8 cellular contexts compared by ENCODE assay signal in the genomic region with DNA sequence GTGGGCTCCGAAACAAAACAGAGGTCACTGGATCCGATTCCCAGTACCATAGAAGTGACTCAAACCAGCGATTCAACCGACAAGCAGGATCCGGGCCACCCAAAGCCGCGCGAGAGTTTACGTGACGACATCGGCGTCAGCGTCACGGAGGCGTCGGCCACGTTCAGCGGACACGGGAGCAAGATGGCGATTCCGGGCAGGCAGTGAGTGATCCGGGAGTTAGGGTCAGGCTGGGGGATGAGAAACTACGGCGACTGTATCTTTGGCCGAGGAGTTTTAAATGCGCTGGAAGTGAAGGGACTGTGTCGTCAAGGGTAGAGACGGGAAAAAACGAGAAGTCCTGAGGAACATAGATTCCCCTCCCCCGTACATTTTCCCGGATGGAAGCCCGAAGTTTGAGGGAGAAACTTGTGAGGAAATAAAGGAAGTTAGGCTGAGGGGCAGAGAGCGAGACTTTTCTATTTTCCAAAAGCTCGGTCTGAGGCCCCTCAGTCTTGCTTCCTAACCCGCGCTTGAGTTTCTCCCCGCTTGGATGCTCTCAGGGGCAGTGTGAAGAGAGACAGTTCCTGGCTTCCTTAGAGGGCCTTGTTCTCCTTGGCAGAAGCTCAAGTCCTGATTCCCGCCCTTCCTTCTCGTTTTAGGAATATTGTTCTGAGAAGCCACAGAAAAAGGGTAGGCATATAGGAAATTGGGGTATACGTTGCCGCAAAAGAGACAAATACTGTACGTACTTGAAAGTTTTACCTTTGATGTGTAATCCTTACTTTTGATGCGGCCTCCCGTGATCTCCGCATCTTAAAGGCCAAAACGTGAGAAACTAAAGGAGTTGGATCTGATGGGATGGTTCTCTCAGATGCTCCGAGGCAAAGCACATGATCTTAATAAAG. TPM values are rescaled to one million over a fixed set of nuclear protein-coding genes. Genes with fewer than 3 reads are reported as not detected.
DNase-seq lines count a peak whose midpoint lies in the region; ATAC-seq and TF ChIP-seq lines count a peak whose summit lies in the region.

A gene with protein sequence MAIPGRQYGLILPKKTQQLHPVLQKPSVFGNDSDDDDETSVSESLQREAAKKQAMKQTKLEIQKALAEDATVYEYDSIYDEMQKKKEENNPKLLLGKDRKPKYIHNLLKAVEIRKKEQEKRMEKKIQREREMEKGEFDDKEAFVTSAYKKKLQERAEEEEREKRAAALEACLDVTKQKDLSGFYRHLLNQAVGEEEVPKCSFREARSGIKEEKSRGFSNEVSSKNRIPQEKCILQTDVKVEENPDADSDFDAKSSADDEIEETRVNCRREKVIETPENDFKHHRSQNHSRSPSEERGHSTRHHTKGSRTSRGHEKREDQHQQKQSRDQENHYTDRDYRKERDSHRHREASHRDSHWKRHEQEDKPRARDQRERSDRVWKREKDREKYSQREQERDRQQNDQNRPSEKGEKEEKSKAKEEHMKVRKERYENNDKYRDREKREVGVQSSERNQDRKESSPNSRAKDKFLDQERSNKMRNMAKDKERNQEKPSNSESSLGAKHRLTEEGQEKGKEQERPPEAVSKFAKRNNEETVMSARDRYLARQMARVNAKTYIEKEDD (plus strand): TSS at position 156 of the 887 bp plus-strand sequence. CDS start 28 bp downstream, at position 184.

- no peaks in the 10 kb centered on the region for H3K27me3 ChIP-seq in smooth muscle cell (ENCODE audit: low read depth)

- ATAC-seq in GM18873 (IDR thresholded peaks at IDR 0.05; ENCODE audit: low FRiP score, unreplicated experiment) = peak; percentile 75
- ATAC-seq in HG03196 (IDR thresholded peaks at IDR 0.05; ENCODE audit: unreplicated experiment) = peak; percentile 83
- peak; percentile 96 for ATAC-seq in activated B cell treated with CpG ODN at 0.5 μM for 24 hours (ENCODE audit: low read depth)

- peaks cover 27% of the 10 kb centered on the region for H4K20me1 ChIP-seq in smooth muscle cell (ENCODE audit: low read depth)

- peaks cover 41% of the 10 kb centered on the region for H3K4me1 Mint-ChIP-seq in activated B cell treated with CpG ODN at 0.5 μM for 24 hours
- peaks cover 48 to 67% of the 10 kb centered on the region in 2 donors for H3K4me1 Mint-ChIP-seq in immature natural killer cell

- H3K27ac ChIP-seq in smooth muscle cell (ENCODE audit: low read depth) = peak within 1 kb of the TSS; percentile 98

- H3K9me3 ChIP-seq in smooth muscle cell (replicated peaks; ENCODE audit: low read depth) = no peaks in the 10 kb centered on the region

- CTCF ChIA-PET in activated B cell treated with CpG ODN at 0.5 μM for 24 hours (lab: Charles Lee) = interaction anchor here (1.0 to 1.9 kb wide), 3 partner anchors 11 to 220 kb away, joined by 4 to 5 read pairs (median 4); no protein-coding TSS in a partner anchor

- H3K27ac Mint-ChIP-seq in activated B cell treated with CpG ODN at 0.5 μM for 24 hours (peak within 1 kb of the TSS; percentile 97), immature natural killer cell (peak within 1 kb of the TSS; percentile 99 to 100 (median 100))

- DNase-seq in ACHN (peak; percentile 97), NCI-H345 treated with DMSO at 0.1 percent for 48 hours (lab: John Stamatoyannopoulos, UW; ENCODE audit: unreplicated experiment) (peak; percentile 87), activated B cell treated with CpG ODN at 0.5 μM for 24 hours (peak; percentile 84), cardiac fibroblast (ENCODE audit: low read depth in 2 of 2) (peak; percentile 96 to 97), immature natural killer cell (peak; percentile 87 to 89 (median 89)), smooth muscle cell (lab: John Stamatoyannopoulos, UW; ENCODE audit: unreplicated experiment) (peak; percentile 75)

- peak within 1 kb of the TSS; percentile 62 to 66 for H3K4me3 ChIP-seq in cardiac fibroblast (replicated peaks in 1 of 2; ENCODE audit: low read depth in 2 of 2, low read length in 2 of 2)
- peak within 1 kb of the TSS; percentile 77 for H3K4me3 ChIP-seq in smooth muscle cell

- TF ChIP-seq CTCF in activated B cell treated with CpG ODN at 0.5 μM for 24 hours (IDR thresholded peaks at IDR 0.05) (no peak), cardiac fibroblast (IDR thresholded peaks at IDR 0.05; ENCODE audit: low read depth, low read length) (no peak), smooth muscle cell (IDR thresholded peaks at IDR 0.05; ENCODE audit: borderline replicate concordance, insufficient read depth, poor library complexity, severe bottlenecking) (no peak)

- H3K9ac ChIP-seq in smooth muscle cell (ENCODE audit: low read depth) = peak within 1 kb of the TSS; percentile 99

- H3K4me3 Mint-ChIP-seq in activated B cell treated with CpG ODN at 0.5 μM for 24 hours (peak within 1 kb of the TSS; percentile 97), immature natural killer cell (peak within 1 kb of the TSS; percentile 96 to 100 (median 98))

- in situ Hi-C loops in ACHN (cut with HindIII; ENCODE audit: low pct_ligation_motif_present, low pct_unique_long_range_greater_than_20kb, low sequenced_read_pairs) = no loop called here

- H3F3A ChIP-seq in smooth muscle cell (ENCODE audit: low read depth) = peaks cover 4% of the 10 kb centered on the region

- peaks cover 52% of the 10 kb centered on the region for H3K79me2 ChIP-seq in smooth muscle cell (ENCODE audit: low read depth)

- WGBS in smooth muscle cell (ENCODE audit: low lambda C conversion rate) = 1% methylated on average over 47 of the region's 47 CpGs

- H3K36me3 Mint-ChIP-seq in activated B cell treated with CpG ODN at 0.5 μM for 24 hours (ENCODE audit: low read depth) (peaks cover 31% of the 10 kb centered on the region), immature natural killer cell (peaks cover 0 to 5% (median 4%) of the 10 kb centered on the region in 3 donors)

- intact Hi-C loops in activated B cell treated with CpG ODN at 0.5 μM for 24 hours (cut with micrococcal nuclease) = loop anchor here (2.0 to 5.0 kb wide), 2 partner anchors 175 to 262 kb away; a partner anchor contains a TSS

- H3K9me3 Mint-ChIP-seq in activated B cell treated with CpG ODN at 0.5 μM for 24 hours (no peaks in the 10 kb centered on the region), immature natural killer cell (no peaks in the 10 kb centered on the region)

- peak within 1 kb of the TSS; percentile 90 for H3K4me2 ChIP-seq in smooth muscle cell

- no peaks in the 10 kb centered on the region for H3K27me3 Mint-ChIP-seq in activated B cell treated with CpG ODN at 0.5 μM for 24 hours
- peaks cover 0 to 14% (median 7%) of the 10 kb centered on the region in 3 donors for H3K27me3 Mint-ChIP-seq in immature natural killer cell (ENCODE audit: low read depth in 3 of 3)

- H3K4me1 ChIP-seq in smooth muscle cell (ENCODE audit: low read depth) = peaks cover 7% of the 10 kb centered on the region

- peak within 1 kb of the TSS; percentile 98 for H2AFZ ChIP-seq in smooth muscle cell (ENCODE audit: low read depth)

- POLR2A ChIA-PET in activated B cell treated with CpG ODN at 0.5 μM for 24 hours (lab: Charles Lee) = interaction anchor here (1.4 to 1.6 kb wide), 2 partner anchors 12 to 360 kb away, joined by 6 to 10 read pairs; a partner anchor contains a TSS

- no peaks in the 10 kb centered on the region for H3K36me3 ChIP-seq in smooth muscle cell (ENCODE audit: low read depth)

RNA-seq across cellular contexts. Expression of the gene that starts here (rescaled TPM):
- total RNA-seq in activated B cell treated with CpG ODN at 0.5 μM for 24 hours (35.3 and 44.2 TPM in 2 replicates), smooth muscle cell (4.9 and 8.6 TPM in 2 replicates)
- polyA plus RNA-seq in immature natural killer cell (10 to 100 TPM in 2 of 3 donors, 1 to 10 TPM in 1; 5.0 to 38.8 (median 14.3) TPM), smooth muscle cell (31.4 and 36.6 TPM in 2 replicates)

Comparison
In these comparisons a context has a peak if more than half of its experiments do, and no peak if none do; other contexts are left out.
1. Peak in every context shown above with its lines: DNase-seq, ATAC-seq, H3K4me3 ChIP-seq and H3K27ac ChIP-seq.